Comparison of ENCODE assay signal across 8 cellular contexts in the genomic region with DNA sequence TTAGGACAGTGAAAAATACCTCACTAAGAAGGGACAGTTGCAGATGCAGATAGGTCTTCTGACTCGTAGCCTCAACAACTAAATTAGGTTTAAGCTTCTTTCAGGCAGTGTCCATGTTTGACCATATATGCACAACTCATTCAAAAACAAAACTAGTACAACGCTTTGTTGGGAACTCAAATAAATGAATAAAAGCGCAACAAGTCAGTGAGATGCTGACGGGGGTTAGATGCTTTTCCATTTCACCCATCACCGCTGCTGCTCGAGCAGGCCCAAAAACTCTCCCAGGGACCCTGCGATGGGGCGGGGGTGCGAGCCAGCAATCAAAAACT. TPM values are rescaled to one million over a fixed set of nuclear protein-coding genes. Genes with fewer than 3 reads are reported as not detected.
DNase-seq lines count a peak whose midpoint lies in the region; TF ChIP-seq lines count a peak whose summit lies in the region.

No MANE protein-coding gene starts in this region.

- CTCF ChIA-PET in activated naive CD4-positive, alpha-beta T cell treated with anti-CD3 and anti-CD28 coated beads for 36 hours (lab: Charles Lee), result no interaction called here

- no peaks in the 10 kb centered on the region for H3K9me3 ChIP-seq in ascending aorta
- no peaks in the 10 kb centered on the region for H3K9me3 ChIP-seq in liver (ENCODE audit: control insufficient read depth in 4 of 4, low read length in 3 of 4)
- no peaks in the 10 kb centered on the region for H3K9me3 ChIP-seq in tibial nerve

- no peak for TF ChIP-seq RAD21 in liver (IDR thresholded peaks at IDR 0.05)

- peaks cover 0 to 6% of the 10 kb centered on the region in 2 donors for H3K4me1 ChIP-seq in ascending aorta
- H3K4me1 ChIP-seq in liver (ENCODE audit: control insufficient read depth in 4 of 4, insufficient read depth in 4 of 4, low read length in 3 of 4), result peaks cover 5 to 20% (median 15%) of the 10 kb centered on the region in 4 donors
- peaks cover 0 to 37% (median 8%) of the 10 kb centered on the region in 4 donors for H3K4me1 ChIP-seq in tibial nerve

- peak overlapping the region; percentile 60 to 72 for H3K9ac ChIP-seq in liver (ENCODE audit: low read depth in 1 of 2, low read length in 2 of 2)

- TF ChIP-seq POLR2A in tibial nerve (IDR thresholded peaks at IDR 0.05), result no peak

- peak overlapping the region; percentile 68 for H3K27ac Mint-ChIP-seq in activated naive CD4-positive, alpha-beta T cell treated with anti-CD3 and anti-CD28 coated beads for 36 hours

- TF ChIP-seq CTCF in ascending aorta (IDR thresholded peaks at IDR 0.05) (no peak), liver (IDR thresholded peaks at IDR 0.05; ENCODE audit: low read depth, low read length, missing input control) (no peak), tibial nerve (IDR thresholded peaks at IDR 0.05) (no peak)

- DNase-seq in activated naive CD4-positive, alpha-beta T cell treated with anti-CD3 and anti-CD28 coated beads for 36 hours, result no peak
- DNase-seq in activated naive CD4-positive, alpha-beta T cell (lab: John Stamatoyannopoulos, UW), result no peak
- DNase-seq in ascending aorta (ENCODE audit: low spot score in 2 of 2), result no peak
- no peak for DNase-seq in tibial nerve (ENCODE audit: low spot score in 2 of 2)
- DNase-seq in T-helper 9 cell, result no peak
- DNase-seq in mesenteric fat pad (ENCODE audit: low spot score), result no peak
- no peak for DNase-seq in SIG-M5 (lab: John Stamatoyannopoulos, UW)

- H3K27me3 ChIP-seq in ascending aorta (no peaks in the 10 kb centered on the region), liver (ENCODE audit: control insufficient read depth in 4 of 4, insufficient read depth in 4 of 4, low read length in 3 of 4) (no peaks in the 10 kb centered on the region), tibial nerve (no peaks in the 10 kb centered on the region)

- peak overlapping the region; percentile 93 for H3K4me3 Mint-ChIP-seq in activated naive CD4-positive, alpha-beta T cell treated with anti-CD3 and anti-CD28 coated beads for 36 hours

- TF ChIP-seq EP300 in tibial nerve (IDR thresholded peaks at IDR 0.05), result no peak

- 4% methylated on average over 9 of the region's 9 CpGs for WGBS in liver
- 0 to 3% methylated on average over 9 of the region's 9 CpGs for WGBS in tibial nerve, 2 donors

- H3K36me3 ChIP-seq in ascending aorta, result peaks cover 0 to 4% of the 10 kb centered on the region in 2 donors
- H3K36me3 ChIP-seq in liver (ENCODE audit: control insufficient read depth in 4 of 4, insufficient read depth in 3 of 4, low read depth in 1 of 4, low read length in 3 of 4), result peaks cover 0 to 8% (median 6%) of the 10 kb centered on the region in 4 donors
- peaks cover 0 to 9% (median 0%) of the 10 kb centered on the region in 3 donors for H3K36me3 ChIP-seq in tibial nerve

- intact Hi-C loops in activated naive CD4-positive, alpha-beta T cell treated with anti-CD3 and anti-CD28 coated beads for 36 hours (cut with micrococcal nuclease), result loop anchor here (5.0 to 10.0 kb wide), 9 partner anchors 53 to 1710 kb away; partner anchors contain the start of genes SCAF11, SLC38A2 and TMEM106C
- intact Hi-C loops in ascending aorta (cut with DNase I), result loop anchor here (5.0 to 10.0 kb wide), 2 partner anchors 197 to 260 kb away; partner anchors contain the start of genes TMEM106C and VDR

- H3K36me3 Mint-ChIP-seq in activated naive CD4-positive, alpha-beta T cell treated with anti-CD3 and anti-CD28 coated beads for 36 hours (ENCODE audit: low read depth), result peaks cover 16% of the 10 kb centered on the region

- H3K27me3 Mint-ChIP-seq in activated naive CD4-positive, alpha-beta T cell treated with anti-CD3 and anti-CD28 coated beads for 36 hours (ENCODE audit: low read depth), result no peaks in the 10 kb centered on the region

- no peaks in the 10 kb centered on the region for H3K9me3 Mint-ChIP-seq in activated naive CD4-positive, alpha-beta T cell treated with anti-CD3 and anti-CD28 coated beads for 36 hours

- peaks cover 53% of the 10 kb centered on the region for H3K4me1 Mint-ChIP-seq in activated naive CD4-positive, alpha-beta T cell treated with anti-CD3 and anti-CD28 coated beads for 36 hours (ENCODE audit: low read depth)

- peak overlapping the region; percentile 78 to 94 for H3K27ac ChIP-seq in ascending aorta
- H3K27ac ChIP-seq in liver (ENCODE audit: low read depth in 1 of 2, low read length in 2 of 2), result peak overlapping the region; percentile 92 to 98
- peak overlapping the region; percentile 84 to 95 (median 91) for H3K27ac ChIP-seq in tibial nerve

- H3K4me3 ChIP-seq in ascending aorta (peak overlapping the region; percentile 94 to 95), liver (ENCODE audit: low read depth in 1 of 3, low read length in 3 of 3) (peak overlapping the region; percentile 78 to 99 (median 91)), tibial nerve (peak overlapping the region; percentile 94 to 100 (median 98))

TF ChIP-seq in liver, 16 proteins besides CTCF, POLR2A, EP300 and RAD21:
- no peak for TF ChIP-seq ZBTB33 (IDR thresholded peaks at IDR 0.05)
- TF ChIP-seq EGR1 (IDR thresholded peaks at IDR 0.05; ENCODE audit: low read depth in 2 of 2), result no peak
- no peak for TF ChIP-seq SP1 (IDR thresholded peaks at IDR 0.05)
- TF ChIP-seq HNF4G (IDR thresholded peaks at IDR 0.05), result no peak
- TF ChIP-seq YY1 (IDR thresholded peaks at IDR 0.05), result no peak
- no peak for TF ChIP-seq FOXA2 (IDR thresholded peaks at IDR 0.05)
- TF ChIP-seq, protein P1, sequence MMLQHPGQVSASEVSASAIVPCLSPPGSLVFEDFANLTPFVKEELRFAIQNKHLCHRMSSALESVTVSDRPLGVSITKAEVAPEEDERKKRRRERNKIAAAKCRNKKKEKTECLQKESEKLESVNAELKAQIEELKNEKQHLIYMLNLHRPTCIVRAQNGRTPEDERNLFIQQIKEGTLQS (IDR thresholded peaks at IDR 0.05), result no peak
- TF ChIP-seq HNF4A (conservative IDR thresholded peaks at IDR 0.05), result no peak
- no peak for TF ChIP-seq TAF1 (conservative IDR thresholded peaks at IDR 0.05)
- TF ChIP-seq NR2F2 (IDR thresholded peaks at IDR 0.05), result no peak

RNA-seq across cellular contexts. Expression of gene RPAP3, which starts 0.6 kb away (rescaled TPM):
- 10 to 100 TPM; 46.2 to 46.7 TPM for total RNA-seq in activated naive CD4-positive, alpha-beta T cell treated with anti-CD3 and anti-CD28 coated beads for 36 hours
- total RNA-seq in ascending aorta (8.1 TPM), liver (1 to 10 TPM; 7.9 to 8.1 TPM), tibial nerve (10 to 100 TPM in 3 of 4 donors, 1 to 10 TPM in 1; 8.8 to 19.2 (median 15.5) TPM), mesenteric fat pad (17.6 TPM)
- 1 to 10 TPM; 5.5 to 8.0 TPM for polyA plus RNA-seq in liver

RNA-seq across cellular contexts. Expression of gene ENDOU, which starts 20.1 kb away (rescaled TPM):
- total RNA-seq in activated naive CD4-positive, alpha-beta T cell treated with anti-CD3 and anti-CD28 coated beads for 36 hours, result under 1 TPM in 1 of 2 experiments, not detected in 1; 0.15 TPM
- not detected for total RNA-seq in ascending aorta
- under 1 TPM in 1 of 2 donors, not detected in 1; 0.25 TPM for total RNA-seq in liver
- not detected for polyA plus RNA-seq in liver
- 1 to 10 TPM in 1 of 4 donors, under 1 TPM in 2, not detected in 1; 0.30 to 1.2 (median 0.42) TPM for total RNA-seq in tibial nerve
- 1.4 TPM for total RNA-seq in mesenteric fat pad

RNA-seq across cellular contexts. Expression of gene RAPGEF3, which starts 53.5 kb away (rescaled TPM):
- total RNA-seq in activated naive CD4-positive, alpha-beta T cell treated with anti-CD3 and anti-CD28 coated beads for 36 hours, result 1 to 10 TPM; 1.5 to 1.6 TPM
- 165 TPM for total RNA-seq in ascending aorta
- 1 to 10 TPM; 1.3 to 4.3 TPM for total RNA-seq in liver
- polyA plus RNA-seq in liver, result 1 to 10 TPM; 1.3 to 1.6 TPM
- 100 to 1,000 TPM in 1 of 4 donors, 10 to 100 TPM in 3; 47.3 to 109 (median 83.6) TPM for total RNA-seq in tibial nerve
- 79.4 TPM for total RNA-seq in mesenteric fat pad

Comparison
In these comparisons a context has a peak if more than half of its experiments do, and no peak if none do; other contexts are left out.
1. RNA of gene RAPGEF3, which starts 53.5 kb away (total RNA-seq): 165 TPM in ascending aorta (single experiment), 47.3 to 109 TPM in tibial nerve and 79.4 TPM in mesenteric fat pad (single experiment); 1.3 to 4.3 TPM in liver and 1.5 to 1.6 TPM in activated naive CD4-positive, alpha-beta T cell treated with anti-CD3 and anti-CD28 coated beads for 36 hours; every median in the first group is over 4 times any median in the second.
2. Peak in every context shown above with its lines, with median percentiles within 50 percentile points of each other: H3K27ac ChIP-seq and H3K4me3 ChIP-seq.